In the genomic region with DNA sequence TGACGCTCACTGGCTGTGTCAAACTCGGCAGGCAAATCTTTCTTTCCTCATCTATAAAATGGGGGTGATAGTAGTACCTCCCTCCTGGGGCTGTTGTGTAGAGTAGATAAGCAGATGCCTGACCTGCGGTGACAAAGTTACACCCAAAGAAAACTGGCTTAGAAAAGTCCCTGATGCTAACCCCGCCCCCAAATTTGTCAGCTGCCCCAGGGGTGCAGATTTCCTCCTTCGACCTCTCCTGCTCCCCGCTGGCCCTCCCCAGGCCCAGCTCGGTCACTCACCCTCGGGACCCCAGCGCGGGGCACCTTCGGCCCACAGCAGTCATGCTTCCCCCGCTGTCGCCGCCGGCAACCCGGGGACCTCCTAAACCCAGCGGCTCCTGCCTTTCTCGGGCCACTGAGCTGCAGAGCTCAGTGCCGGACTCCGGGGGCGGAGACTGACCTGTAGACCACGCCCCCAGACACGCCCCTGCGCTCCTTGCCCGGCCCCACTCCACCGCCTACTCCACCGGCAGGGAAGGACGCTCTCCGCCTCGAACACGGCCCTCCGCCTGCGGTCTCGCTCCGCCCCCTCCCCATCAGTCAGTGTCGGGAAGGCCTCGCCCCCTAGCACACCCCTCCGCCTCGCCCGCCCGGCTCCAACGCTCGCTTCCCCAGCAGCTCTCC, we compare ENCODE assay signal across 8 cellular contexts. TPM values are rescaled to one million over a fixed set of nuclear protein-coding genes. Genes with fewer than 3 reads are reported as not detected.
A peak's percentile ranks its signal among the peaks of the same experiment; 100 is the strongest.
DNase-seq lines count a peak whose midpoint lies in the region; ATAC-seq and TF ChIP-seq lines count a peak whose summit lies in the region.

No MANE protein-coding gene starts in this region.

- DNase-seq in EH (ENCODE audit: low read depth) (peak; percentile 99), H4 (ENCODE audit: low spot score) (peak; percentile 98), LNCaP clone FGC (ENCODE audit: low read depth) (peak; percentile 89), RWPE2 (ENCODE audit: low spot score) (peak; percentile 98), fibroblast of the conjunctiva (ENCODE audit: low read depth) (peak; percentile 96), nephron progenitor cell (peak; percentile 100)
- peak; percentile 98 for DNase-seq in activated effector memory CD4-positive, alpha-beta T cell treated with anti-CD3 and anti-CD28 coated beads, Interleukin-2, amount 50 U/mL, for 16 hours
- DNase-seq in stimulated activated naive CD8-positive, alpha-beta T cell treated with anti-CD3 and anti-CD28 coated beads, Interleukin-15, Interleukin-2, amounts not matched to agents 100 U/mL and 50 U/mL, for 24 hours: peak; percentile 97

- no peak overlapping the region for H3K27ac Mint-ChIP-seq in nephron progenitor cell

- peaks cover 40% of the 10 kb centered on the region for H3K4me1 Mint-ChIP-seq in nephron progenitor cell

- no peaks in the 10 kb centered on the region for H3K27me3 ChIP-seq in RWPE2 (ENCODE audit: insufficient read depth, poor library complexity, severe bottlenecking)

- no peaks in the 10 kb centered on the region for H3K36me3 ChIP-seq in RWPE2 (ENCODE audit: low read depth)

- H3K27ac ChIP-seq in RWPE2 (ENCODE audit: poor library complexity, severe bottlenecking): no peak overlapping the region

- H3K4me3 Mint-ChIP-seq in nephron progenitor cell: peak overlapping the region; percentile 82

- H3K9me3 ChIP-seq in RWPE2 (ENCODE audit: severe bottlenecking): no peaks in the 10 kb centered on the region

- ATAC-seq in RWPE2 (ENCODE audit: low read depth): peak; percentile 96
- peak; percentile 94 for ATAC-seq in stimulated activated naive CD8-positive, alpha-beta T cell treated with anti-CD3 and anti-CD28 coated beads, Interleukin-15, Interleukin-2, amounts not matched to agents 100 U/mL and 50 U/mL, for 24 hours

- no peaks in the 10 kb centered on the region for H3K36me3 Mint-ChIP-seq in nephron progenitor cell (ENCODE audit: low read depth)

- H3K9me3 Mint-ChIP-seq in nephron progenitor cell: no peaks in the 10 kb centered on the region

- peak overlapping the region; percentile 47 for H3K4me3 ChIP-seq in LNCaP clone FGC (ENCODE audit: low read depth, low read length)
- peak overlapping the region; percentile 35 for H3K4me3 ChIP-seq in RWPE2 (ENCODE audit: severe bottlenecking)

- TF ChIP-seq CTCF in LNCaP clone FGC (IDR thresholded peaks at IDR 0.05; ENCODE audit: control insufficient read depth, extremely low read depth, insufficient read depth) (no peak), RWPE2 (IDR thresholded peaks at IDR 0.05; ENCODE audit: poor library complexity, severe bottlenecking) (no peak), nephron progenitor cell (IDR thresholded peaks at IDR 0.05) (no peak)

- H3K27me3 Mint-ChIP-seq in nephron progenitor cell (ENCODE audit: low read depth, poor library complexity): peaks cover 11% of the 10 kb centered on the region

- H3K4me1 ChIP-seq in RWPE2 (ENCODE audit: insufficient read depth, poor library complexity, severe bottlenecking): peaks cover 5% of the 10 kb centered on the region

RNA-seq across cellular contexts. Expression of gene SH2D3C, which starts 7.4 kb away (rescaled TPM):
- total RNA-seq in H4 (2014; rRNA removed; shearing (Covaris generic)): 0.12 and 0.23 TPM in 2 replicates

RNA-seq across cellular contexts. Expression of gene CDK9, which starts 14.8 kb away (rescaled TPM):
- 22.8 and 24.8 TPM in 2 replicates for total RNA-seq in H4 (2014; rRNA removed; shearing (Covaris generic))

RNA-seq across cellular contexts. Expression of gene FPGS, which starts 31.6 kb away (rescaled TPM):
- total RNA-seq in H4 (2014; rRNA removed; shearing (Covaris generic)): 32.8 and 49.8 TPM in 2 replicates

RNA-seq across cellular contexts. Expression of gene TOR2A, which starts 35.9 kb away (rescaled TPM):
- total RNA-seq in H4 (2014; rRNA removed; shearing (Covaris generic)): 6.3 and 11.5 TPM in 2 replicates

RNA-seq across cellular contexts. Expression of gene TTC16, which starts 55.2 kb away (rescaled TPM):
- not detected in 2 replicates for total RNA-seq in H4 (2014; rRNA removed; shearing (Covaris generic))
